In genomic region chr2:41965886-41966285, GRCh38 we compare ENCODE assay signal across 11 cellular contexts.
DNase-seq lines count a peak whose midpoint lies in the region; ATAC-seq and TF ChIP-seq lines count a peak whose summit lies in the region.
"Had no signal": no experiment of that assay in that cellular context is flagged by ENCODE, and none has a peak within 500 bp of the region (broad histone marks: within the 10 kb centered on the region; RNA-seq: fewer than 3 reads in every experiment).

No MANE protein-coding gene starts in this region.

- peaks cover 10% of the 10 kb centered on the region for H3K27me3 ChIP-seq in AG04450 (ENCODE audit: control insufficient read depth, insufficient read depth, low read length)
- no peaks in the 10 kb centered on the region for H3K27me3 ChIP-seq in parathyroid adenoma (ENCODE audit: control insufficient read depth, insufficient read depth, low read length)

- H3K4me1 ChIP-seq in parathyroid adenoma, result no peaks in the 10 kb centered on the region

- H3K27ac Mint-ChIP-seq in activated CD4-positive, alpha-beta T cell treated with anti-CD3 and anti-CD28 coated beads for 36 hours, result no peak overlapping the region
- peak overlapping the region in 1 of 6 donors; percentile 16 for H3K27ac Mint-ChIP-seq in immature natural killer cell
- H3K27ac Mint-ChIP-seq: activated CD4-positive, alpha-beta memory T cell treated with anti-CD3 and anti-CD28 coated beads for 36 hours; CD4-positive, CD25-positive, alpha-beta regulatory T cell had no signal

- intact Hi-C loops in activated CD4-positive, alpha-beta T cell treated with anti-CD3 and anti-CD28 coated beads for 36 hours (cut with DNase I, micrococcal nuclease), result no loop called here

- CTCF ChIA-PET in AG04450 (lab: Charles Lee), result no interaction called here
- CTCF ChIA-PET in activated CD4-positive, alpha-beta T cell treated with anti-CD3 and anti-CD28 coated beads for 36 hours (lab: Charles Lee), result interaction anchor here (0.7 kb wide), 1 partner anchor 8 kb away, joined by 4 read pairs; no protein-coding TSS in a partner anchor

- DNase-seq in AG04450 (ENCODE audit: low read depth, low spot score) (no peak), NCI-H226 (peak; percentile 9), fibroblast of mammary gland (ENCODE audit: low read depth) (peak; percentile 76), immature natural killer cell (no peak), inferior parietal cortex (ENCODE audit: extremely low spot score) (no peak)
- no peak for DNase-seq in activated CD4-positive, alpha-beta T cell treated with anti-CD3 and anti-CD28 coated beads for 36 hours
- DNase-seq: activated CD4-positive, alpha-beta memory T cell treated with anti-CD3 and anti-CD28 coated beads for 36 hours; CD4-positive, CD25-positive, alpha-beta regulatory T cell had no signal

- no peak overlapping the region for H3K9ac ChIP-seq in parathyroid adenoma
- H3K9ac ChIP-seq: KMS-11 had no signal

- H3K4me3 Mint-ChIP-seq in activated CD4-positive, alpha-beta T cell treated with anti-CD3 and anti-CD28 coated beads for 36 hours, result no peak overlapping the region
- no peak overlapping the region for H3K4me3 Mint-ChIP-seq in immature natural killer cell
- H3K4me3 Mint-ChIP-seq: activated CD4-positive, alpha-beta memory T cell treated with anti-CD3 and anti-CD28 coated beads for 36 hours; CD4-positive, CD25-positive, alpha-beta regulatory T cell had no signal

- H3K4me2 ChIP-seq in parathyroid adenoma (ENCODE audit: low read length), result no peak overlapping the region
- H3K4me2 ChIP-seq: KMS-11 had no signal

- H3K4me1 Mint-ChIP-seq in activated CD4-positive, alpha-beta T cell treated with anti-CD3 and anti-CD28 coated beads for 36 hours, result no peaks in the 10 kb centered on the region
- peaks cover 3 to 6% of the 10 kb centered on the region in 2 donors for H3K4me1 Mint-ChIP-seq in immature natural killer cell
- H3K4me1 Mint-ChIP-seq: CD4-positive, CD25-positive, alpha-beta regulatory T cell had no signal

- TF ChIP-seq CTCF in AG04450 (IDR thresholded peaks at IDR 0.05; ENCODE audit: low read depth, low read length) (no peak), fibroblast of mammary gland (conservative IDR thresholded peaks at IDR 0.05; ENCODE audit: control insufficient read depth, insufficient read depth, low read depth, low read length) (no peak), parathyroid adenoma (IDR thresholded peaks at IDR 0.05) (no peak)

- H3K36me3 ChIP-seq in parathyroid adenoma (ENCODE audit: control insufficient read depth, insufficient read depth, low read length), result no peaks in the 10 kb centered on the region

- no peaks in the 10 kb centered on the region for H3K36me3 Mint-ChIP-seq in activated CD4-positive, alpha-beta T cell treated with anti-CD3 and anti-CD28 coated beads for 36 hours (ENCODE audit: low read depth)
- H3K36me3 Mint-ChIP-seq in immature natural killer cell, result no peaks in the 10 kb centered on the region
- H3K36me3 Mint-ChIP-seq: activated CD4-positive, alpha-beta memory T cell treated with anti-CD3 and anti-CD28 coated beads for 36 hours; CD4-positive, CD25-positive, alpha-beta regulatory T cell had no signal

- H3K9me3 ChIP-seq in AG04450 (ENCODE audit: control insufficient read depth, insufficient read depth, low read length) (no peaks in the 10 kb centered on the region), parathyroid adenoma (ENCODE audit: control insufficient read depth, low read length) (no peaks in the 10 kb centered on the region)

- ATAC-seq in HG03095 (IDR thresholded peaks at IDR 0.05; ENCODE audit: unreplicated experiment), result no peak
- no peak for ATAC-seq in activated CD4-positive, alpha-beta T cell treated with anti-CD3 and anti-CD28 coated beads for 36 hours

- no peaks in the 10 kb centered on the region for H3K9me3 Mint-ChIP-seq in activated CD4-positive, alpha-beta T cell treated with anti-CD3 and anti-CD28 coated beads for 36 hours (ENCODE audit: low read depth)
- no peaks in the 10 kb centered on the region for H3K9me3 Mint-ChIP-seq in immature natural killer cell
- H3K9me3 Mint-ChIP-seq: activated CD4-positive, alpha-beta memory T cell treated with anti-CD3 and anti-CD28 coated beads for 36 hours had no signal

- peak overlapping the region; percentile 49 for H3K27ac ChIP-seq in AG04450 (ENCODE audit: low read depth, low read length)
- no peak overlapping the region for H3K27ac ChIP-seq in parathyroid adenoma
- H3K27ac ChIP-seq: KMS-11 had no signal

- H3K4me3 ChIP-seq in AG04450 (ENCODE audit: low read depth, low read length) (no peak overlapping the region), fibroblast of mammary gland (ENCODE audit: control insufficient read depth, low read depth, low read length) (no peak overlapping the region), parathyroid adenoma (ENCODE audit: low read depth, low read length) (no peak overlapping the region)

- H2AFZ ChIP-seq in parathyroid adenoma, result peak overlapping the region; percentile 17

- no peaks in the 10 kb centered on the region for H3K27me3 Mint-ChIP-seq in activated CD4-positive, alpha-beta T cell treated with anti-CD3 and anti-CD28 coated beads for 36 hours
- peaks cover 3 to 11% (median 5%) of the 10 kb centered on the region in 3 donors for H3K27me3 Mint-ChIP-seq in immature natural killer cell (ENCODE audit: low read depth in 3 of 3)
- H3K27me3 Mint-ChIP-seq: activated CD4-positive, alpha-beta memory T cell treated with anti-CD3 and anti-CD28 coated beads for 36 hours had no signal

- POLR2A ChIA-PET in AG04450 (lab: Yijun Ruan, JAX), result interaction anchor here (0.6 to 1.8 kb wide), 8 partner anchors 28 to 122 kb away, joined by 3 to 9 read pairs (median 4); partner anchors contain the start of gene PKDCC
- POLR2A ChIA-PET in activated CD4-positive, alpha-beta T cell treated with anti-CD3 and anti-CD28 coated beads for 36 hours (lab: Charles Lee), result no interaction called here

- H3K79me2 ChIP-seq in parathyroid adenoma, result no peaks in the 10 kb centered on the region

Comparison
In these comparisons a context has a peak if more than half of its experiments do, and no peak if none do; other contexts are left out.
1. DNase-seq: peak in NCI-H226 (single experiment) and fibroblast of mammary gland (single experiment); none in AG04450 (single experiment), activated CD4-positive, alpha-beta T cell treated with anti-CD3 and anti-CD28 coated beads for 36 hours (single experiment), immature natural killer cell (0 of 3) and inferior parietal cortex (single experiment).